20 cellular contexts compared by ENCODE assay signal in the genomic region with DNA sequence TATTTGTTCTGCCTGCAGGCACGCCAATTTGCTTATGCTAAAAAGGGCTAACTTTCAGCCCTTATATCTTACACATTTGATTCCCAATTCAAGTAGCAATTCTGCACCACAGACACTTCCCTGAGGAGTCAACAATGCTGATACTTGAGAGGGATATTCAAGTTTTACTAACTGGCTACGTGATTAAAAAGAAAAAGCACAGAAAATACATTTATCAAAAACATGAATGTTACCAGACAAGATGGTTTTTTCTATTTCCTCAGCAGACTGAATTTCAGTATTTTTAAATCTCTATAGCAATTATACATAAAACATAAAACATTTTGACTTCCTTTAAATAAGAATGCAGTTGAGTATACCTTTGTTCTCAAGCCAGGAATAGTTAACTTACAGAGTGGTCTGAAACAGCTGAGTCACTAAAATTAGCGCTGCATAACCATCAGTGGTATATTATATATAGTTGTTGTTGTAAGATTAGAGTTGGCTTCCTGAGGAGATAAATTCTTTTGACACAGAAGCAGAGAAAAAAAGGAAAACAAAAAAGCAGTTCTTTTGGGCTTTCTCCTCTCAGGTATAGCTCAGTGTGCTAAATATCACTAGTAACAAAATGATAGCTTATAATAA. TPM values are rescaled to one million over a fixed set of nuclear protein-coding genes. Genes with fewer than 3 reads are reported as not detected.
DNase-seq lines count a peak whose midpoint lies in the region; ATAC-seq, FAIRE-seq and TF ChIP-seq lines count a peak whose summit lies in the region.
"Had no signal": no experiment of that assay in that cellular context is flagged by ENCODE, and none has a peak within 500 bp of the region (broad histone marks: within the 10 kb centered on the region; RNA-seq: fewer than 3 reads in every experiment).

No MANE protein-coding gene starts in this region.

- no peak overlapping the region for H2BK12ac ChIP-seq in mesenchymal stem cell (ENCODE audit: low read length in 2 of 2)

- 73 to 80% methylated on average over 3 of the region's 3 CpGs for WGBS in body of pancreas, 2 donors
- WGBS in mesenchymal stem cell, result 90% methylated on average over 2 of the region's 3 CpGs

- H3K36me3 Mint-ChIP-seq in nephron progenitor cell (ENCODE audit: low read depth), result peaks cover 16% of the 10 kb centered on the region

- peak; percentile 82 for FAIRE-seq in GM19239 (lab: Jason Lieb, UNC)

- intact Hi-C loops in body of pancreas (cut with DNase I), result no loop called here

- H2BK120ac ChIP-seq in mesenchymal stem cell (ENCODE audit: low read depth, low read length), result no peak overlapping the region

- H3K4me1 Mint-ChIP-seq in nephron progenitor cell, result peaks cover 32% of the 10 kb centered on the region

- no peak for ATAC-seq in body of pancreas
- ATAC-seq in HG02623 (IDR thresholded peaks at IDR 0.05; ENCODE audit: unreplicated experiment), result no peak
- ATAC-seq: left cardiac atrium had no signal

- TF ChIP-seq CTCF in astrocyte of the spinal cord (IDR thresholded peaks at IDR 0.05; ENCODE audit: low read depth, low read length) (no peak), nephron progenitor cell (IDR thresholded peaks at IDR 0.05) (no peak), body of pancreas (IDR thresholded peaks at IDR 0.05) (no peak)

- no peak overlapping the region for H3K9ac ChIP-seq in mesenchymal stem cell (ENCODE audit: low read length)

- no peak overlapping the region for H4K8ac ChIP-seq in mesenchymal stem cell (ENCODE audit: low read length)

- TF ChIP-seq POLR2A in body of pancreas (IDR thresholded peaks at IDR 0.05), result no peak

- in situ Hi-C loops in astrocyte of the spinal cord (cut with HindIII; ENCODE audit: low sequenced_read_pairs), result no loop called here

- no peak overlapping the region for H3K18ac ChIP-seq in mesenchymal stem cell (ENCODE audit: low read depth in 1 of 2, low read length in 2 of 2)

- H3K4me1 ChIP-seq in body of pancreas (no peaks in the 10 kb centered on the region), mesenchymal stem cell (ENCODE audit: control insufficient read depth, insufficient read depth, low read depth, low read length) (no peaks in the 10 kb centered on the region)
- H3K4me1 ChIP-seq: esophagus squamous epithelium had no signal

- no peak overlapping the region for H2BK15ac ChIP-seq in mesenchymal stem cell (ENCODE audit: low read depth, poor library complexity, severe bottlenecking)

- no peak overlapping the region for H3K23ac ChIP-seq in mesenchymal stem cell (ENCODE audit: low read length in 2 of 2)

- H3K79me1 ChIP-seq in mesenchymal stem cell (replicated peaks; ENCODE audit: low read length, poor library complexity, severe bottlenecking), result peaks cover 16% of the 10 kb centered on the region

- no peak overlapping the region for H2AK5ac ChIP-seq in mesenchymal stem cell (ENCODE audit: low read length, severe bottlenecking)

- H3K27me3 ChIP-seq in body of pancreas (no peaks in the 10 kb centered on the region), mesenchymal stem cell (ENCODE audit: control insufficient read depth in 1 of 2, insufficient read depth in 1 of 2, low read length in 2 of 2) (no peaks in the 10 kb centered on the region)
- H3K27me3 ChIP-seq: esophagus squamous epithelium, stomach, vagina had no signal

- H3K4ac ChIP-seq in mesenchymal stem cell (ENCODE audit: low read depth in 1 of 2, low read length in 2 of 2), result no peak overlapping the region

- H3K14ac ChIP-seq in mesenchymal stem cell (ENCODE audit: low read length in 2 of 2), result no peak overlapping the region

- no peak overlapping the region for H3K4me3 Mint-ChIP-seq in nephron progenitor cell
- H3K4me3 Mint-ChIP-seq: activated CD4-positive, alpha-beta memory T cell treated with anti-CD3 and anti-CD28 coated beads for 36 hours; activated T-cell treated with anti-CD3 and anti-CD28 coated beads, Interleukin-2, amount 50 U/mL, for 72 hours; CD4-positive, alpha-beta T cell; dendritic cell treated with granulocyte-macrophage colony-stimulating factor and Interleukin-4, amounts not matched to agents 40 ng/mL and 50 ng/mL, for 4 days had no signal

- H3K27ac Mint-ChIP-seq in nephron progenitor cell, result peak overlapping the region; percentile 12
- H3K27ac Mint-ChIP-seq: activated CD4-positive, alpha-beta memory T cell treated with anti-CD3 and anti-CD28 coated beads for 36 hours; CD4-positive, alpha-beta T cell; dendritic cell treated with granulocyte-macrophage colony-stimulating factor and Interleukin-4, amounts not matched to agents 40 ng/mL and 50 ng/mL, for 4 days had no signal

- H3K9me3 ChIP-seq in body of pancreas (no peaks in the 10 kb centered on the region), mesenchymal stem cell (ENCODE audit: control insufficient read depth, low read length) (no peaks in the 10 kb centered on the region)
- H3K9me3 ChIP-seq: esophagus squamous epithelium, stomach, vagina had no signal

- H3K4me2 ChIP-seq in mesenchymal stem cell (ENCODE audit: low read length, poor library complexity, severe bottlenecking), result no peak overlapping the region

- H3K27ac ChIP-seq in body of pancreas (no peak overlapping the region), mesenchymal stem cell (ENCODE audit: low read length, poor library complexity, severe bottlenecking) (no peak overlapping the region)
- H3K27ac ChIP-seq: esophagus squamous epithelium, stomach, vagina had no signal

- H3K36me3 ChIP-seq in body of pancreas (replicated peaks in 1 of 2; ENCODE audit: insufficient read depth in 1 of 2, low read depth in 2 of 2) (no peaks in the 10 kb centered on the region), mesenchymal stem cell (ENCODE audit: control insufficient read depth in 1 of 2, insufficient read depth in 2 of 2, low read depth in 1 of 2, low read length in 2 of 2) (peaks cover 0 to 45% of the 10 kb centered on the region in 2 experiments)
- H3K36me3 ChIP-seq: vagina had no signal

- no peak overlapping the region for H4K91ac ChIP-seq in mesenchymal stem cell (ENCODE audit: low read length)

- no peaks in the 10 kb centered on the region for H3K27me3 Mint-ChIP-seq in nephron progenitor cell (ENCODE audit: low read depth, poor library complexity)
- H3K27me3 Mint-ChIP-seq: activated CD4-positive, alpha-beta memory T cell treated with anti-CD3 and anti-CD28 coated beads for 36 hours; CD4-positive, alpha-beta T cell; dendritic cell treated with granulocyte-macrophage colony-stimulating factor and Interleukin-4, amounts not matched to agents 40 ng/mL and 50 ng/mL, for 4 days had no signal

- H2AFZ ChIP-seq in mesenchymal stem cell (ENCODE audit: low read depth, low read length), result no peak overlapping the region

- DNase-seq in GM19239 (ENCODE audit: insufficient read length, low spot score) (no peak), astrocyte of the spinal cord (ENCODE audit: low read depth, low spot score) (peak; percentile 35), nephron progenitor cell (no peak), body of pancreas (no peak), mesenchymal stem cell (no peak)
- DNase-seq in Jurkat, Clone E6-1 (ENCODE audit: low read depth, low spot score), result peak; percentile 14
- DNase-seq: activated CD4-positive, alpha-beta memory T cell treated with anti-CD3 and anti-CD28 coated beads for 36 hours; activated T-cell treated with anti-CD3 and anti-CD28 coated beads, Interleukin-2, amount 50 U/mL, for 72 hours; CD4-positive, alpha-beta T cell; esophagus squamous epithelium; hippocampal formation; left cardiac atrium; posterior cingulate gyrus; SHP77 treated with DMSO at 0.1 percent for 48 hours; stimulated activated CD4-positive, alpha-beta T cell treated with anti-CD3 and anti-CD28 coated beads, Interleukin-12 subunit alpha, Interleukin-12 subunit beta, amount 100 ng/mL, for 4 hours; stomach; T1000 had no signal

- H3K9me3 Mint-ChIP-seq in nephron progenitor cell, result no peaks in the 10 kb centered on the region
- H3K9me3 Mint-ChIP-seq: activated CD4-positive, alpha-beta memory T cell treated with anti-CD3 and anti-CD28 coated beads for 36 hours; activated T-cell treated with anti-CD3 and anti-CD28 coated beads, Interleukin-2, amount 50 U/mL, for 72 hours; CD4-positive, alpha-beta T cell; dendritic cell treated with granulocyte-macrophage colony-stimulating factor and Interleukin-4, amounts not matched to agents 40 ng/mL and 50 ng/mL, for 4 days had no signal

- no peak overlapping the region for H2BK5ac ChIP-seq in mesenchymal stem cell (ENCODE audit: low read depth, low read length, poor library complexity, severe bottlenecking)

- no peak overlapping the region for H3K4me3 ChIP-seq in Jurkat, Clone E6-1 (ENCODE audit: low read length)
- no peak overlapping the region for H3K4me3 ChIP-seq in astrocyte of the spinal cord (ENCODE audit: low read depth, low read length)
- no peak overlapping the region for H3K4me3 ChIP-seq in body of pancreas
- H3K4me3 ChIP-seq in mesenchymal stem cell (ENCODE audit: insufficient read depth in 1 of 2, low read depth in 1 of 2, low read length in 2 of 2), result no peak overlapping the region
- H3K4me3 ChIP-seq: esophagus squamous epithelium, stomach, vagina had no signal

RNA-seq across cellular contexts. Expression of gene MTPN, which starts 33.8 kb away (rescaled TPM):
- 104 TPM for polyA plus RNA-seq in Jurkat, Clone E6-1 (2012; ENCODE audit: insufficient read depth, insufficient read length)
- total RNA-seq in body of pancreas, result 10 to 100 TPM; 23.1 to 25.1 TPM
- polyA plus RNA-seq in mesenchymal stem cell (2013, experiment 1 of 2), result 156 TPM
- polyA plus RNA-seq in mesenchymal stem cell (2013, experiment 2 of 2), result 152 TPM

Comparison
In these comparisons a context has a peak if more than half of its experiments do, and no peak if none do; other contexts are left out.
1. DNase-seq: peak in Jurkat, Clone E6-1 (single experiment) and astrocyte of the spinal cord (single experiment); none in GM19239 (single experiment), nephron progenitor cell (single experiment), body of pancreas (0 of 4) and mesenchymal stem cell (single experiment).